In genomic region chr6:69784595-69785377, GRCh38 we compare ENCODE assay signal across 11 cellular contexts. TPM values are rescaled to one million over a fixed set of nuclear protein-coding genes. Genes with fewer than 3 reads are reported as not detected.
DNase-seq lines count a peak whose midpoint lies in the region; ATAC-seq, FAIRE-seq and TF ChIP-seq lines count a peak whose summit lies in the region.
"Had no signal": no experiment of that assay in that cellular context is flagged by ENCODE, and none has a peak within 500 bp of the region (broad histone marks: within the 10 kb centered on the region; RNA-seq: fewer than 3 reads in every experiment).

No MANE protein-coding gene starts in this region.

- FAIRE-seq in kidney (lab: Jason Lieb, UNC) = no peak
- FAIRE-seq: frontal cortex had no signal

- H3K4me3 ChIP-seq in mammary epithelial cell (replicated peaks in 1 of 3; ENCODE audit: insufficient read depth in 1 of 3, low read depth in 2 of 3, low read length in 3 of 3) = no peak overlapping the region
- no peak overlapping the region for H3K4me3 ChIP-seq in breast epithelium
- H3K4me3 ChIP-seq in kidney (ENCODE audit: low read length in 2 of 2) = no peak overlapping the region
- H3K4me3 ChIP-seq: thyroid gland had no signal

- no peaks in the 10 kb centered on the region for H3K27me3 ChIP-seq in mammary epithelial cell (ENCODE audit: insufficient read depth, low read length)
- H3K27me3 ChIP-seq in breast epithelium = no peaks in the 10 kb centered on the region
- H3K27me3 ChIP-seq: thyroid gland had no signal

- DNase-seq in mammary epithelial cell (no peak), breast epithelium (ENCODE audit: low spot score in 2 of 2) (no peak), OCI-M1 (lab: John Stamatoyannopoulos, UW) (peak; percentile 94), kidney (no peak), medulla oblongata (ENCODE audit: extremely low spot score) (no peak)
- no peak for DNase-seq in central memory CD4-positive, alpha-beta T cell
- no peak for DNase-seq in stimulated activated CD4-positive, alpha-beta T cell treated with anti-CD3 and anti-CD28 coated beads, Interleukin-15, amount 100 ng/mL, for 24 hours
- DNase-seq: thyroid gland, WERI-Rb-1 had no signal

- in situ Hi-C loops in mammary epithelial cell (cut with MboI; ENCODE audit: low sequenced_read_pairs in 2 of 2) = no loop called here

- H2AFZ ChIP-seq in mammary epithelial cell (ENCODE audit: low read depth, low read length) = no peak overlapping the region

- BruUV-seq in mammary epithelial cell (replicated peaks; lab: Mats Ljungman, UMichigan) = no TSS peak

- no peaks in the 10 kb centered on the region for H4K20me1 ChIP-seq in mammary epithelial cell (ENCODE audit: insufficient read depth, low read length)

- H3K9ac ChIP-seq in mammary epithelial cell (ENCODE audit: insufficient read depth, low read length) (peak overlapping the region; percentile 10), kidney (ENCODE audit: low read length in 2 of 2) (no peak overlapping the region)

- WGBS in mammary epithelial cell (ENCODE audit: low coverage, missing lambda C conversion rate) = 100% methylated on average over 3 of the region's 3 CpGs

- CTCF ChIA-PET in mammary epithelial cell (lab: Charles Lee; ENCODE audit: low non-redundant PET) = no interaction called here

- no peak overlapping the region for H3K4me2 ChIP-seq in mammary epithelial cell (ENCODE audit: insufficient read depth, low read depth, low read length)

- intact Hi-C loops in mammary epithelial cell (cut with micrococcal nuclease) (no loop called here), breast epithelium (cut with DNase I; ENCODE audit: low total_unique reads) (no loop called here), kidney (cut with DNase I) (no loop called here)

- peak; percentile 78 for ATAC-seq in HG02870 (IDR thresholded peaks at IDR 0.05; ENCODE audit: unreplicated experiment)

- no peak for TF ChIP-seq POLR2A in breast epithelium (IDR thresholded peaks at IDR 0.05)

- no peaks in the 10 kb centered on the region for H3K9me3 ChIP-seq in mammary epithelial cell (replicated peaks; ENCODE audit: insufficient read depth, low read length)
- H3K9me3 ChIP-seq in breast epithelium = no peaks in the 10 kb centered on the region
- H3K9me3 ChIP-seq in kidney (ENCODE audit: control insufficient read depth in 1 of 2, low read length in 2 of 2) = no peaks in the 10 kb centered on the region
- H3K9me3 ChIP-seq: thyroid gland had no signal

- H3K4me1 ChIP-seq in mammary epithelial cell (ENCODE audit: insufficient read depth, low read length) (peaks cover 5% of the 10 kb centered on the region), breast epithelium (no peaks in the 10 kb centered on the region), kidney (ENCODE audit: control insufficient read depth in 1 of 2, insufficient read depth in 1 of 2, low read depth in 1 of 2, low read length in 2 of 2) (peaks cover 3 to 30% of the 10 kb centered on the region in 2 donors)

- peaks cover 13% of the 10 kb centered on the region for H3K79me2 ChIP-seq in mammary epithelial cell (ENCODE audit: insufficient read depth, low read length)

- H3K27ac ChIP-seq in mammary epithelial cell (ENCODE audit: insufficient read depth, low read depth, low read length) (no peak overlapping the region), breast epithelium (no peak overlapping the region), kidney (ENCODE audit: low read depth in 2 of 2, low read length in 2 of 2) (no peak overlapping the region)
- H3K27ac ChIP-seq: thyroid gland, WERI-Rb-1 had no signal

- H3K36me3 ChIP-seq in mammary epithelial cell (ENCODE audit: insufficient read depth, low read length) (peaks cover 4% of the 10 kb centered on the region), breast epithelium (peaks cover 3% of the 10 kb centered on the region), kidney (ENCODE audit: control insufficient read depth in 1 of 2, insufficient read depth in 2 of 2, low read length in 2 of 2) (peaks cover 0 to 6% of the 10 kb centered on the region in 2 donors)
- H3K36me3 ChIP-seq: thyroid gland had no signal

- TF ChIP-seq CTCF in mammary epithelial cell (conservative IDR thresholded peaks at IDR 0.05 in 1 of 2, IDR thresholded peaks at IDR 0.05 in 1 of 2; ENCODE audit: extremely low read depth in 1 of 2, insufficient read depth in 1 of 2, low read depth in 1 of 2, low read length in 2 of 2) (no peak), breast epithelium (IDR thresholded peaks at IDR 0.05) (no peak), kidney (IDR thresholded peaks at IDR 0.05; ENCODE audit: borderline replicate concordance, extremely low read depth, insufficient read depth) (no peak)

- dilution Hi-C loops in mammary epithelial cell (cut with HindIII; ENCODE audit: low sequenced_read_pairs) = no loop called here

RNA-seq across cellular contexts. Expression of gene LMBRD1, which starts 12.0 kb away (rescaled TPM):
- total RNA-seq in mammary epithelial cell = 10 to 100 TPM; 17.7 to 30.0 TPM
- polyA plus RNA-seq in mammary epithelial cell = 8.6 TPM
- polyA minus RNA-seq in mammary epithelial cell = 31.4 TPM
- total RNA-seq in breast epithelium = 10 to 100 TPM; 53.4 to 88.7 (median 75.7) TPM
- 91.3 TPM for total RNA-seq in kidney
- 102 TPM for polyA plus RNA-seq in kidney (ENCODE audit: insufficient read depth, low read depth, low replicate concordance)
